In genomic region chr20:4811257-4811656, GRCh38 we compare ENCODE assay signal across 12 cellular contexts. TPM values are rescaled to one million over a fixed set of nuclear protein-coding genes. Genes with fewer than 3 reads are reported as not detected.
DNase-seq lines count a peak whose midpoint lies in the region; ATAC-seq and TF ChIP-seq lines count a peak whose summit lies in the region.
"Had no signal": no experiment of that assay in that cellular context is flagged by ENCODE, and none has a peak within 500 bp of the region (broad histone marks: within the 10 kb centered on the region; RNA-seq: fewer than 3 reads in every experiment).

No MANE protein-coding gene starts in this region.

- H3K4me1 Mint-ChIP-seq in activated CD8-positive, alpha-beta T cell treated with anti-CD3 and anti-CD28 coated beads for 36 hours (ENCODE audit: low read depth): peaks cover 78% of the 10 kb centered on the region

- H3K27ac ChIP-seq in left lung (peak overlapping the region; percentile 39 to 98), upper lobe of left lung (peak overlapping the region; percentile 88 to 96 (median 90)), hepatocyte (no peak overlapping the region), mesendoderm (ENCODE audit: low read depth, low read length) (no peak overlapping the region)

- no peaks in the 10 kb centered on the region for H3K9me2 ChIP-seq in hepatocyte (replicated peaks; ENCODE audit: insufficient read depth)

- H3K4ac ChIP-seq in mesendoderm (ENCODE audit: low read depth, low read length): no peak overlapping the region

- peaks cover 12 to 40% of the 10 kb centered on the region in 2 donors for H3K36me3 Mint-ChIP-seq in activated naive CD4-positive, alpha-beta T cell treated with anti-CD3 and anti-CD28 coated beads, Interleukin-2, amount 50 U/mL, for 72 hours
- H3K36me3 Mint-ChIP-seq in activated CD8-positive, alpha-beta T cell treated with anti-CD3 and anti-CD28 coated beads for 36 hours (ENCODE audit: low read depth): peaks cover 44% of the 10 kb centered on the region
- H3K36me3 Mint-ChIP-seq: type B pancreatic cell had no signal

- no peak for TF ChIP-seq CTCF in activated CD8-positive, alpha-beta T cell treated with anti-CD3 and anti-CD28 coated beads for 36 hours (IDR thresholded peaks at IDR 0.05)
- TF ChIP-seq CTCF in left lung (IDR thresholded peaks at IDR 0.05) (no peak), upper lobe of left lung (IDR thresholded peaks at IDR 0.05) (no peak), hepatocyte (IDR thresholded peaks at IDR 0.05; ENCODE audit: poor library complexity) (no peak)

- no peak overlapping the region for H3K56ac ChIP-seq in mesendoderm (ENCODE audit: low read length)

- H3K18ac ChIP-seq in mesendoderm (ENCODE audit: low read length): no peak overlapping the region

- no peak overlapping the region for H3K9ac ChIP-seq in mesendoderm (ENCODE audit: low read length)

- no peak overlapping the region for H2AK5ac ChIP-seq in mesendoderm (ENCODE audit: low read length)

- no peak for TF ChIP-seq EP300 in upper lobe of left lung (IDR thresholded peaks at IDR 0.05)

- H3K9me3 Mint-ChIP-seq in activated naive CD4-positive, alpha-beta T cell treated with anti-CD3 and anti-CD28 coated beads, Interleukin-2, amount 50 U/mL, for 72 hours: no peaks in the 10 kb centered on the region
- H3K9me3 Mint-ChIP-seq in activated CD8-positive, alpha-beta T cell treated with anti-CD3 and anti-CD28 coated beads for 36 hours: no peaks in the 10 kb centered on the region
- H3K9me3 Mint-ChIP-seq: type B pancreatic cell had no signal

- WGBS in upper lobe of left lung, 2 donors: 87 to 90% methylated on average over 4 of the region's 4 CpGs
- WGBS in hepatocyte (ENCODE audit: low lambda C conversion rate, missing lambda C conversion rate): 89% methylated on average over 4 of the region's 4 CpGs
- no CpG with 5 or more reads among the region's 4 CpGs for WGBS in mesendoderm (ENCODE audit: extremely low coverage, insufficient coverage, low lambda C conversion rate)

- H3K36me3 ChIP-seq in left lung (no peaks in the 10 kb centered on the region), upper lobe of left lung (peaks cover 0 to 5% (median 0%) of the 10 kb centered on the region in 4 donors), hepatocyte (replicated peaks; ENCODE audit: insufficient read depth, low read depth) (no peaks in the 10 kb centered on the region), mesendoderm (ENCODE audit: control insufficient read depth, insufficient read depth, low read length) (no peaks in the 10 kb centered on the region)
- H3K36me3 ChIP-seq: pancreas had no signal

- H3K27me3 ChIP-seq in left lung (no peaks in the 10 kb centered on the region), upper lobe of left lung (no peaks in the 10 kb centered on the region), hepatocyte (no peaks in the 10 kb centered on the region), mesendoderm (ENCODE audit: insufficient read depth, low read length, poor library complexity) (no peaks in the 10 kb centered on the region)
- H3K27me3 ChIP-seq: pancreas had no signal

- H3K4me3 ChIP-seq in left lung (peak overlapping the region in 1 of 2 donors; percentile 13), upper lobe of left lung (no peak overlapping the region), hepatocyte (no peak overlapping the region), mesendoderm (ENCODE audit: low read length) (no peak overlapping the region)
- H3K4me3 ChIP-seq: pancreas had no signal

- H2BK5ac ChIP-seq in mesendoderm (ENCODE audit: low read length): no peak overlapping the region

- no peak for ATAC-seq in activated naive CD4-positive, alpha-beta T cell treated with anti-CD3 and anti-CD28 coated beads, Interleukin-2, amount 50 U/mL, for 72 hours
- ATAC-seq in activated CD8-positive, alpha-beta T cell treated with anti-CD3 and anti-CD28 coated beads for 36 hours: no peak
- ATAC-seq in left lung (no peak), upper lobe of left lung (ENCODE audit: low FRiP score in 2 of 2) (no peak)
- ATAC-seq: Panc1 had no signal

- H3K27ac Mint-ChIP-seq in activated naive CD4-positive, alpha-beta T cell treated with anti-CD3 and anti-CD28 coated beads, Interleukin-2, amount 50 U/mL, for 72 hours: peak overlapping the region; percentile 31 to 95
- H3K27ac Mint-ChIP-seq in activated CD8-positive, alpha-beta T cell treated with anti-CD3 and anti-CD28 coated beads for 36 hours: peak overlapping the region; percentile 100
- H3K27ac Mint-ChIP-seq: type B pancreatic cell had no signal

- POLR2A ChIA-PET in activated CD8-positive, alpha-beta T cell treated with anti-CD3 and anti-CD28 coated beads for 36 hours (lab: Charles Lee): interaction anchor here (1.3 to 1.6 kb wide), 2 partner anchors 9 to 18 kb away, joined by 5 read pairs; no protein-coding TSS in a partner anchor

- CTCF ChIA-PET in activated CD8-positive, alpha-beta T cell treated with anti-CD3 and anti-CD28 coated beads for 36 hours (lab: Charles Lee): interaction anchor here (0.8 to 1.4 kb wide), 4 partner anchors 71 to 290 kb away, joined by 3 to 4 read pairs (median 4); no protein-coding TSS in a partner anchor

- H3K23ac ChIP-seq in mesendoderm (ENCODE audit: low read length): no peak overlapping the region

- no peak overlapping the region for H4K8ac ChIP-seq in mesendoderm (ENCODE audit: low read depth, low read length)

- DNase-seq in activated naive CD4-positive, alpha-beta T cell treated with anti-CD3 and anti-CD28 coated beads, Interleukin-2, amount 50 U/mL, for 72 hours (ENCODE audit: low spot score in 2 of 2): no peak
- DNase-seq in activated naive CD4-positive, alpha-beta T cell (lab: John Stamatoyannopoulos, UW): no peak
- no peak for DNase-seq in activated CD8-positive, alpha-beta T cell treated with anti-CD3 and anti-CD28 coated beads for 36 hours
- no peak for DNase-seq in left lung
- DNase-seq in upper lobe of left lung: no peak
- no peak for DNase-seq in AML-193 (lab: John Stamatoyannopoulos, UW)
- DNase-seq in hepatocyte (ENCODE audit: low spot score): no peak
- DNase-seq in mesendoderm: no peak
- DNase-seq: mesenchymal stem cell had no signal

- H3K9me3 ChIP-seq in left lung: no peaks in the 10 kb centered on the region
- H3K9me3 ChIP-seq in upper lobe of left lung: no peaks in the 10 kb centered on the region
- H3K9me3 ChIP-seq in hepatocyte (ENCODE audit: low read depth): no peaks in the 10 kb centered on the region
- H3K9me3 ChIP-seq: pancreas had no signal

- H3K27me3 Mint-ChIP-seq in activated CD8-positive, alpha-beta T cell treated with anti-CD3 and anti-CD28 coated beads for 36 hours: no peaks in the 10 kb centered on the region

- no peaks in the 10 kb centered on the region for H4K20me1 ChIP-seq in hepatocyte (ENCODE audit: insufficient read depth, poor library complexity, severe bottlenecking)

- intact Hi-C loops in activated CD8-positive, alpha-beta T cell treated with anti-CD3 and anti-CD28 coated beads for 36 hours (cut with micrococcal nuclease): no loop called here
- intact Hi-C loops in left lung (cut with DNase I): no loop called here

- H2AFZ ChIP-seq in hepatocyte: no peak overlapping the region

- TF ChIP-seq POLR2A in upper lobe of left lung (IDR thresholded peaks at IDR 0.05): no peak

- H3K4me1 ChIP-seq in left lung (peaks cover 26 to 100% of the 10 kb centered on the region in 2 donors), upper lobe of left lung (peaks cover 74 to 86% (median 78%) of the 10 kb centered on the region in 4 donors), hepatocyte (ENCODE audit: insufficient read depth) (no peaks in the 10 kb centered on the region), mesendoderm (ENCODE audit: control insufficient read depth, low read depth, low read length) (no peaks in the 10 kb centered on the region)
- H3K4me1 ChIP-seq: pancreas had no signal

- H3K79me2 ChIP-seq in hepatocyte (no peaks in the 10 kb centered on the region), mesendoderm (ENCODE audit: control insufficient read depth, insufficient read depth, low read length) (no peaks in the 10 kb centered on the region)

- no peaks in the 10 kb centered on the region for H3K79me1 ChIP-seq in mesendoderm (ENCODE audit: low read length)

- no peak overlapping the region for H4K5ac ChIP-seq in mesendoderm (ENCODE audit: low read length)

- H3K4me2 ChIP-seq in hepatocyte (no peak overlapping the region), mesendoderm (ENCODE audit: low read length) (no peak overlapping the region)

- no peak overlapping the region for H2BK15ac ChIP-seq in mesendoderm (replicated peaks; ENCODE audit: low read depth)

- no peak overlapping the region for H2BK120ac ChIP-seq in mesendoderm (ENCODE audit: low read depth, low read length)

- no peak overlapping the region for H3K4me3 Mint-ChIP-seq in activated CD8-positive, alpha-beta T cell treated with anti-CD3 and anti-CD28 coated beads for 36 hours
- H3K4me3 Mint-ChIP-seq: type B pancreatic cell had no signal

RNA-seq across cellular contexts. Expression of gene RASSF2, which starts 12.2 kb away (rescaled TPM):
- 10 to 100 TPM; 40.4 to 50.6 TPM for total RNA-seq in activated naive CD4-positive, alpha-beta T cell treated with anti-CD3 and anti-CD28 coated beads, Interleukin-2, amount 50 U/mL, for 72 hours
- total RNA-seq in activated CD8-positive, alpha-beta T cell treated with anti-CD3 and anti-CD28 coated beads for 36 hours: 10 to 100 TPM; 33.7 to 36.2 TPM
- total RNA-seq in left lung (10 to 100 TPM; 38.7 to 71.5 TPM), upper lobe of left lung (10 to 100 TPM; 23.4 to 46.4 (median 34.6) TPM), hepatocyte (5.0 and 5.1 TPM in 2 replicates)
- 0.92 and 3.8 TPM in 2 replicates for polyA plus RNA-seq in hepatocyte
- 2.1 TPM for polyA plus RNA-seq in mesendoderm (2013, experiment 1 of 2)
- polyA plus RNA-seq in mesendoderm (2013, experiment 2 of 2): 2.3 TPM

Comparison
In these comparisons a context has a peak if more than half of its experiments do, and no peak if none do; other contexts are left out.
1. H3K27ac ChIP-seq: peak in left lung (2 of 2) and upper lobe of left lung (4 of 4); none in hepatocyte (single experiment) and mesendoderm (single experiment).